12 cellular contexts compared by ENCODE assay signal in genomic region chr5:10310073-10310779, GRCh38. TPM values are rescaled to one million over a fixed set of nuclear protein-coding genes. Genes with fewer than 3 reads are reported as not detected.
DNase-seq lines count a peak whose midpoint lies in the region; ATAC-seq, FAIRE-seq and TF ChIP-seq lines count a peak whose summit lies in the region.
"Had no signal": no experiment of that assay in that cellular context is flagged by ENCODE, and none has a peak within 500 bp of the region (broad histone marks: within the 10 kb centered on the region; RNA-seq: fewer than 3 reads in every experiment).

No MANE protein-coding gene starts in this region.

- no peaks in the 10 kb centered on the region for H3K36me3 Mint-ChIP-seq in stimulated activated effector memory CD8-positive, alpha-beta T cell treated with anti-CD3 and anti-CD28 coated beads, Interleukin-12 subunit alpha, Interleukin-12 subunit beta, amount 100 ng/mL, for 72 hours
- H3K36me3 Mint-ChIP-seq: naive thymus-derived CD8-positive, alpha-beta T cell had no signal

- peaks cover 33% of the 10 kb centered on the region for H3K4me1 ChIP-seq in RWPE2 (ENCODE audit: insufficient read depth, poor library complexity, severe bottlenecking)
- H3K4me1 ChIP-seq in small intestine (ENCODE audit: control insufficient read depth in 2 of 2, insufficient read depth in 1 of 2, low read depth in 1 of 2, low read length in 1 of 2), result no peaks in the 10 kb centered on the region

- H3K4me1 Mint-ChIP-seq in stimulated activated effector memory CD8-positive, alpha-beta T cell treated with anti-CD3 and anti-CD28 coated beads, Interleukin-12 subunit alpha, Interleukin-12 subunit beta, amount 100 ng/mL, for 72 hours, result peaks cover 12% of the 10 kb centered on the region

- H3K27ac Mint-ChIP-seq in stimulated activated effector memory CD8-positive, alpha-beta T cell treated with anti-CD3 and anti-CD28 coated beads, Interleukin-12 subunit alpha, Interleukin-12 subunit beta, amount 100 ng/mL, for 72 hours, result no peak overlapping the region
- H3K27ac Mint-ChIP-seq: activated T-cell treated with anti-CD3 and anti-CD28 coated beads, Interleukin-2, amount 50 U/mL, for 72 hours; naive thymus-derived CD8-positive, alpha-beta T cell; T-helper 1 cell treated with Interleukin-12 subunit alpha and Interleukin-12 subunit beta and Interleukin-4 antibody, amounts not matched to agents 30 μg/mL and 1 μg/mL, for 36 hours had no signal

- H3K4me3 Mint-ChIP-seq in stimulated activated effector memory CD8-positive, alpha-beta T cell treated with anti-CD3 and anti-CD28 coated beads, Interleukin-12 subunit alpha, Interleukin-12 subunit beta, amount 100 ng/mL, for 72 hours, result no peak overlapping the region
- H3K4me3 Mint-ChIP-seq: activated T-cell treated with anti-CD3 and anti-CD28 coated beads, Interleukin-2, amount 50 U/mL, for 72 hours; naive thymus-derived CD8-positive, alpha-beta T cell; T-helper 1 cell treated with Interleukin-12 subunit alpha and Interleukin-12 subunit beta and Interleukin-4 antibody, amounts not matched to agents 30 μg/mL and 1 μg/mL, for 36 hours had no signal

- no peak overlapping the region for H3K4me3 ChIP-seq in RWPE2 (ENCODE audit: severe bottlenecking)
- no peak overlapping the region for H3K4me3 ChIP-seq in fibroblast of pulmonary artery (replicated peaks; ENCODE audit: low read depth, low read length)
- no peak overlapping the region for H3K4me3 ChIP-seq in small intestine (ENCODE audit: low read depth in 1 of 2, low read length in 2 of 2)
- H3K4me3 ChIP-seq in H7 (ENCODE audit: insufficient read depth, low read depth, low read length), result no peak overlapping the region

- H3K27me3 ChIP-seq in RWPE2 (ENCODE audit: insufficient read depth, poor library complexity, severe bottlenecking) (no peaks in the 10 kb centered on the region), small intestine (ENCODE audit: control insufficient read depth in 2 of 2, insufficient read depth in 2 of 2, low read length in 2 of 2) (peaks cover 0 to 3% of the 10 kb centered on the region in 2 donors), H7 (ENCODE audit: control insufficient read depth, insufficient read depth, low read length) (peaks cover 1% of the 10 kb centered on the region; the same call in 1 of the 2 replicates)

- H3K27ac ChIP-seq in RWPE2 (ENCODE audit: poor library complexity, severe bottlenecking) (peak overlapping the region; percentile 87), small intestine (ENCODE audit: low read depth in 1 of 2, low read length in 1 of 2) (peak overlapping the region; percentile 19 to 45)
- H3K27ac ChIP-seq: KMS-11 had no signal

- H3K9me3 ChIP-seq in RWPE2 (ENCODE audit: severe bottlenecking) (no peaks in the 10 kb centered on the region), small intestine (ENCODE audit: control insufficient read depth, low read depth) (no peaks in the 10 kb centered on the region)

- TF ChIP-seq CTCF in RWPE2 (IDR thresholded peaks at IDR 0.05; ENCODE audit: poor library complexity, severe bottlenecking) (no peak), fibroblast of pulmonary artery (IDR thresholded peaks at IDR 0.05; ENCODE audit: low read length, missing control alignments) (no peak), GM13977 (IDR thresholded peaks at IDR 0.05; ENCODE audit: extremely low read depth, insufficient read depth, missing control alignments) (no peak)

- no peaks in the 10 kb centered on the region for H3K9me3 Mint-ChIP-seq in stimulated activated effector memory CD8-positive, alpha-beta T cell treated with anti-CD3 and anti-CD28 coated beads, Interleukin-12 subunit alpha, Interleukin-12 subunit beta, amount 100 ng/mL, for 72 hours
- H3K9me3 Mint-ChIP-seq: activated T-cell treated with anti-CD3 and anti-CD28 coated beads, Interleukin-2, amount 50 U/mL, for 72 hours; naive thymus-derived CD8-positive, alpha-beta T cell; T-helper 1 cell treated with Interleukin-12 subunit alpha and Interleukin-12 subunit beta and Interleukin-4 antibody, amounts not matched to agents 30 μg/mL and 1 μg/mL, for 36 hours had no signal

- FAIRE-seq in small intestine (lab: Jason Lieb, UNC), result no peak

- in situ Hi-C loops in GM13977 (cut with MboI; ENCODE audit: low pct_unique_long_range_greater_than_20kb, low sequenced_read_pairs, unreplicated experiment), result no loop called here

- ATAC-seq in RWPE2 (ENCODE audit: low read depth), result peak; percentile 91
- ATAC-seq in stimulated activated effector memory CD8-positive, alpha-beta T cell treated with anti-CD3 and anti-CD28 coated beads, Interleukin-12 subunit alpha, Interleukin-12 subunit beta, amount 100 ng/mL, for 72 hours, result no peak
- ATAC-seq: naive thymus-derived CD8-positive, alpha-beta T cell had no signal

- DNase-seq in NCI-H345 (lab: John Stamatoyannopoulos, UW) (peak; percentile 16), NCI-H345 treated with DMSO at 0.1 percent for 48 hours (lab: John Stamatoyannopoulos, UW; ENCODE audit: unreplicated experiment) (no peak), RWPE2 (ENCODE audit: low spot score) (peak; percentile 96), fibroblast of pulmonary artery (ENCODE audit: low read depth) (peak; percentile 22), small intestine (peak; percentile 86), GM13977 (ENCODE audit: low spot score) (no peak), H7 (no peak)
- DNase-seq in stimulated activated effector memory CD8-positive, alpha-beta T cell treated with anti-CD3 and anti-CD28 coated beads, Interleukin-12 subunit alpha, Interleukin-12 subunit beta, amount 100 ng/mL, for 72 hours (ENCODE audit: low spot score in 2 of 2), result no peak
- DNase-seq: activated T-cell treated with anti-CD3 and anti-CD28 coated beads, Interleukin-2, amount 50 U/mL, for 72 hours; naive thymus-derived CD8-positive, alpha-beta T cell had no signal

- H3K36me3 ChIP-seq in RWPE2 (ENCODE audit: low read depth), result no peaks in the 10 kb centered on the region
- H3K36me3 ChIP-seq in small intestine (ENCODE audit: control insufficient read depth in 2 of 2, insufficient read depth in 2 of 2, low read length in 2 of 2), result no peaks in the 10 kb centered on the region
- H3K36me3 ChIP-seq in H7 (replicated peaks; ENCODE audit: control insufficient read depth, insufficient read depth, low read length), result no peaks in the 10 kb centered on the region

- WGBS in small intestine, 3 donors, result 47 to 70% (median 53%) methylated on average over 8 of the region's 8 CpGs

RNA-seq across cellular contexts. Expression of gene CMBL, which starts 2.5 kb away (rescaled TPM):
- polyA plus RNA-seq in small intestine, result 100 to 1,000 TPM in 2 of 3 donors, 10 to 100 TPM in 1; 93.7 to 516 (median 230) TPM
- 5.2 and 5.3 TPM in 2 replicates for total RNA-seq in H7 (2014; rRNA removed; shearing (Covaris generic))

RNA-seq across cellular contexts. Expression of gene MARCHF6, which starts 43.3 kb away (rescaled TPM):
- polyA plus RNA-seq in small intestine, result 100 to 1,000 TPM in 1 of 3 donors, 10 to 100 TPM in 2; 39.6 to 109 (median 59.2) TPM
- 38.0 and 55.4 TPM in 2 replicates for total RNA-seq in H7 (2014; rRNA removed; shearing (Covaris generic))

Comparison
In these comparisons a context has a peak if more than half of its experiments do, and no peak if none do; other contexts are left out.
1. DNase-seq: peak in NCI-H345 (single experiment), RWPE2 (single experiment), fibroblast of pulmonary artery (single experiment) and small intestine (single experiment); none in NCI-H345 treated with DMSO at 0.1 percent for 48 hours (single experiment), GM13977 (single experiment), stimulated activated effector memory CD8-positive, alpha-beta T cell treated with anti-CD3 and anti-CD28 coated beads, Interleukin-12 subunit alpha, Interleukin-12 subunit beta, amount 100 ng/mL, for 72 hours (0 of 2) and H7 (single experiment).